9 cellular contexts compared by ENCODE assay signal in the genomic region with DNA sequence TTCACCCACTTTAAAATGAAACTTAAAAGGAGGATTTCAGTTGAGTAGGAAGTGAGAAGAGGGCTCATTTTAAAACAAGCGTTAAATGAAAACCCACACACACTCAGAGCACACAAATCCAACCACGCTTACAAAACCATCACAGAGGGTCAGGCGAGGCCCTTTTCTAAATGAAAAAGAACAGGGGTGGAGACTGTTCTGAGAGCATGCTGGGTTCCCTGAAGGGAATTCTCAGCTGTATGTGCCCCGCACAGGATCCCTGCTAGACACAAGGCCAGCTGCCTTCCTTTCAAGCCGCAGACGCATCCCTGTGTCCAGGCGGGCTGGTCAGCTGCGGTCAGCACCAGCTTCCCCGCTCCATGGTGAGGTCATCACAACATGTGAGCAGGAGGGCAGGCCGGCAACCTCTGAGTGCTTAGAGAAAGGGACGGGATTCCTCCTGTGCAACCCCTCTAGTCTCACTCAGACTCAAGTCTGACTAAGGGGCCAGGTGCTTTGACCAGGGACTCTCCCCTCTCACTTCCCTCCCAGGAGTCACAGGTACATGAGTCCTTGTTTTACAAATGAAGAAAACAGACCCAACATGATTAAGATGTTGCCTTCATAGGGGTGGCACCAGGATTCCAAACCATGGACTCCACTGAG.
A peak's percentile ranks its signal among the peaks of the same experiment; 100 is the strongest.
DNase-seq lines count a peak whose midpoint lies in the region; TF ChIP-seq lines count a peak whose summit lies in the region.
"Had no signal": no experiment of that assay in that cellular context is flagged by ENCODE, and none has a peak within 500 bp of the region (broad histone marks: within the 10 kb centered on the region; RNA-seq: fewer than 3 reads in every experiment).

No MANE protein-coding gene starts in this region.

- H2AFZ ChIP-seq in fibroblast of lung (ENCODE audit: low read length) (no peak overlapping the region), trophoblast cell (ENCODE audit: insufficient read depth, low read length, poor library complexity) (peak overlapping the region; percentile 17)

- peak; percentile 74 for DNase-seq in GM04504 (ENCODE audit: low read depth)
- peak; percentile 83 for DNase-seq in M059J (ENCODE audit: low read depth)
- DNase-seq in fibroblast of lung (ENCODE audit: low read depth in 2 of 2): peak; percentile 92 to 95
- peak; percentile 65 to 80 for DNase-seq in trophoblast cell
- DNase-seq in stimulated activated CD4-positive, alpha-beta T cell treated with anti-CD3 and anti-CD28 coated beads, Interleukin-2, amount 100 ng/mL, for 48 hours: no peak
- DNase-seq in T-helper 1 cell: no peak
- DNase-seq in NOMO-1 treated with DMSO at 0.1 percent for 48 hours (lab: John Stamatoyannopoulos, UW; ENCODE audit: unreplicated experiment): no peak
- no peak for DNase-seq in NCI-H748 treated with DMSO at 0.1 percent for 48 hours (lab: John Stamatoyannopoulos, UW)
- DNase-seq: activated CD4-positive, alpha-beta T cell treated with anti-CD3 and anti-CD28 coated beads for 4 hours had no signal

- peak overlapping the region; percentile 40 for H2AK5ac ChIP-seq in trophoblast cell (ENCODE audit: low read length)

- H3K4me2 ChIP-seq in fibroblast of lung (ENCODE audit: extremely low read depth, insufficient read depth, low read length): peak overlapping the region; percentile 76
- H3K4me2 ChIP-seq in trophoblast cell (ENCODE audit: low read length): no peak overlapping the region

- peak overlapping the region; percentile 15 for H2BK5ac ChIP-seq in trophoblast cell (ENCODE audit: low read depth, low read length, poor library complexity)

- H3K36me3 ChIP-seq in fibroblast of lung (ENCODE audit: control insufficient read depth, insufficient read depth, low read length) (peaks cover 6% of the 10 kb centered on the region), trophoblast cell (ENCODE audit: control insufficient read depth in 1 of 2, insufficient read depth in 2 of 2, low read length in 2 of 2) (no peaks in the 10 kb centered on the region)

- H3K27ac ChIP-seq in fibroblast of lung (ENCODE audit: insufficient read depth, low read length): peak overlapping the region; percentile 100
- H3K27ac ChIP-seq in trophoblast cell (ENCODE audit: low read depth, low read length): peak overlapping the region; percentile 77

- H4K8ac ChIP-seq in trophoblast cell (ENCODE audit: low read depth, low read length): no peak overlapping the region

- H3K4me1 ChIP-seq in fibroblast of lung (ENCODE audit: control insufficient read depth, extremely low read depth, insufficient read depth, low read length) (peaks cover 69% of the 10 kb centered on the region), trophoblast cell (ENCODE audit: control insufficient read depth in 1 of 2, insufficient read depth in 2 of 2, low read length in 2 of 2) (peaks cover 32 to 37% of the 10 kb centered on the region in 2 experiments)

- H2BK12ac ChIP-seq in trophoblast cell (ENCODE audit: low read length): peak overlapping the region; percentile 66

- H3K18ac ChIP-seq in trophoblast cell (ENCODE audit: low read length): no peak overlapping the region

- H4K91ac ChIP-seq in trophoblast cell (ENCODE audit: low read depth, low read length): peak overlapping the region; percentile 58

- peak overlapping the region; percentile 14 for H2BK120ac ChIP-seq in trophoblast cell (ENCODE audit: insufficient read depth, low read length, poor library complexity)

- no CpG with 5 or more reads among the region's 11 CpGs for WGBS in trophoblast cell (ENCODE audit: extremely low coverage, insufficient coverage, insufficient read length)

- H3K4me3 ChIP-seq in fibroblast of lung (replicated peaks in 1 of 4; ENCODE audit: control extremely low read depth in 1 of 4, insufficient read depth in 1 of 4, low read depth in 3 of 4, low read length in 4 of 4) (no peak overlapping the region), trophoblast cell (ENCODE audit: low read depth, low read length) (no peak overlapping the region)

- H3K79me1 ChIP-seq in trophoblast cell (ENCODE audit: low read length): peaks cover 15% of the 10 kb centered on the region

- H3K9me3 ChIP-seq in fibroblast of lung (ENCODE audit: control insufficient read depth, insufficient read depth, low read depth, low read length) (no peaks in the 10 kb centered on the region), trophoblast cell (ENCODE audit: insufficient read depth, low read depth, low read length) (no peaks in the 10 kb centered on the region)

- H3K14ac ChIP-seq in trophoblast cell (ENCODE audit: low read length): peak overlapping the region; percentile 69

- TF ChIP-seq CTCF in fibroblast of lung (conservative IDR thresholded peaks at IDR 0.05 in 1 of 2, IDR thresholded peaks at IDR 0.05 in 1 of 2; ENCODE audit: low read depth in 1 of 2, low read length in 2 of 2): no peak

- no peak overlapping the region for H3K4ac ChIP-seq in trophoblast cell (ENCODE audit: low read depth, low read length)

- H3K79me2 ChIP-seq in fibroblast of lung (ENCODE audit: control insufficient read depth, insufficient read depth, low read length) (peaks cover 42% of the 10 kb centered on the region), trophoblast cell (ENCODE audit: control insufficient read depth, insufficient read depth, low read length, poor library complexity) (no peaks in the 10 kb centered on the region)

- H4K20me1 ChIP-seq in fibroblast of lung (ENCODE audit: control insufficient read depth, extremely low read depth, insufficient read depth, low read length): no peaks in the 10 kb centered on the region

- H3K23ac ChIP-seq in trophoblast cell (ENCODE audit: low read length): no peak overlapping the region

- no peaks in the 10 kb centered on the region for H3K27me3 ChIP-seq in fibroblast of lung (ENCODE audit: control insufficient read depth, insufficient read depth, low read length)
- H3K27me3 ChIP-seq in trophoblast cell (ENCODE audit: insufficient read depth, low read length): no peaks in the 10 kb centered on the region

- H3K9ac ChIP-seq in fibroblast of lung (ENCODE audit: insufficient read depth, low read length) (peak overlapping the region; percentile 64), trophoblast cell (ENCODE audit: low read length) (no peak overlapping the region)

- peak overlapping the region; percentile 44 for H4K12ac ChIP-seq in trophoblast cell (ENCODE audit: low read depth, low read length)

Comparison
In these comparisons a context has a peak if more than half of its experiments do, and no peak if none do; other contexts are left out.
1. DNase-seq: peak in GM04504 (single experiment), M059J (single experiment), fibroblast of lung (2 of 2) and trophoblast cell (2 of 2); none in stimulated activated CD4-positive, alpha-beta T cell treated with anti-CD3 and anti-CD28 coated beads, Interleukin-2, amount 100 ng/mL, for 48 hours (0 of 2), T-helper 1 cell (0 of 5), NOMO-1 treated with DMSO at 0.1 percent for 48 hours (single experiment) and NCI-H748 treated with DMSO at 0.1 percent for 48 hours (single experiment).